In genomic region chr20:62320581-62321354, GRCh38 we compare ENCODE assay signal across 1 cellular context.
TF ChIP-seq lines count a peak whose summit lies in the region.

No MANE protein-coding gene starts in this region.

TF ChIP-seq in GM23338, 12 proteins besides CTCF, POLR2A, EP300 and RAD21 (continued from another document):
- TF ChIP-seq ZNF462 (CRISPR knock-in tag; IDR thresholded peaks at IDR 0.05) (no peak), STAT1 (IDR thresholded peaks at IDR 0.05; ENCODE audit: unreplicated experiment) (no peak)
